Comparison of ENCODE assay signal across 25 cellular contexts in the genomic region with DNA sequence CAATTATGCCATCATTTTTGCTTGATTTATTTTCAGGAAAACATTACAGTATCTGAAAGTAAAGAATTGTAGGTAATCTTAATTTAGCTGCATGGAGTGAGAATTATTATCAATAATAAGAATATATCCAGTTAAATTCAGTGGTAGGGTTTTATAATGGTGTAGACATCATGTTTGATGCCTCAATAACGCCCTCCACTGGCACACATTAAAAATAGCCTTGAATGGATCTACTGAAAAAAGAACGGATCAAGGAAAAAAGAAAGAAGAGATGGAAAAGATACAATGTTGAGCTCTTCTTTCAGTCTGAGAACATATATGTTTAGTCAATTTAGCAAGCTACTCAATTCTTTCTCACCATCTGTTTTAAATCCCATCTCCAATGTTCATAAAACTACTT.
DNase-seq lines count a peak whose midpoint lies in the region; ATAC-seq, FAIRE-seq and TF ChIP-seq lines count a peak whose summit lies in the region.
"Had no signal": no experiment of that assay in that cellular context is flagged by ENCODE, and none has a peak within 500 bp of the region (broad histone marks: within the 10 kb centered on the region; RNA-seq: fewer than 3 reads in every experiment).

No MANE protein-coding gene starts in this region.

- H3F3A ChIP-seq in DOHH2 (ENCODE audit: control insufficient read depth, insufficient read depth), result no peaks in the 10 kb centered on the region
- H3F3A ChIP-seq in OCI-LY1 (ENCODE audit: insufficient read depth, low read length), result no peaks in the 10 kb centered on the region

- POLR2A ChIA-PET in A673 (lab: Charles Lee; ENCODE audit: low non-redundant PET), result no interaction called here

- H3K27me3 Mint-ChIP-seq in endodermal cell (ENCODE audit: insufficient read depth), result no peaks in the 10 kb centered on the region
- H3K27me3 Mint-ChIP-seq: CD4-positive, alpha-beta T cell; stimulated activated naive CD8-positive, alpha-beta T cell treated with anti-CD3 and anti-CD28 coated beads, Interleukin-15, amount 100 ng/mL, for 72 hours had no signal

- BruUV-seq in A673 (replicated peaks; lab: Mats Ljungman, UMichigan), result no TSS peak

- H3K4me1 Mint-ChIP-seq in endodermal cell, result peaks cover 29% of the 10 kb centered on the region
- H3K4me1 Mint-ChIP-seq: stimulated activated naive CD8-positive, alpha-beta T cell treated with anti-CD3 and anti-CD28 coated beads, Interleukin-15, amount 100 ng/mL, for 72 hours had no signal

- H3K27me3 ChIP-seq in A673 (replicated peaks; ENCODE audit: insufficient read depth, low read depth, low read length, poor library complexity) (no peaks in the 10 kb centered on the region), DOHH2 (ENCODE audit: control insufficient read depth, low read length) (no peaks in the 10 kb centered on the region), OCI-LY1 (ENCODE audit: insufficient read depth, low read length) (no peaks in the 10 kb centered on the region), endodermal cell (ENCODE audit: control insufficient read depth, insufficient read depth, low read length, poor library complexity, severe bottlenecking) (no peaks in the 10 kb centered on the region)
- H3K27me3 ChIP-seq: neutrophil, thyroid gland had no signal

- H3K4me3 ChIP-seq in A673 (ENCODE audit: low read depth, low read length, poor library complexity, severe bottlenecking), result no peak overlapping the region
- H3K4me3 ChIP-seq in DOHH2 (ENCODE audit: low read length), result no peak overlapping the region
- H3K4me3 ChIP-seq in OCI-LY1 (ENCODE audit: low read depth, low read length, poor library complexity, severe bottlenecking), result no peak overlapping the region
- H3K4me3 ChIP-seq in endodermal cell (ENCODE audit: low read length), result no peak overlapping the region
- H3K4me3 ChIP-seq in kidney (ENCODE audit: low read length in 2 of 2), result no peak overlapping the region
- H3K4me3 ChIP-seq: prostate gland, thyroid gland had no signal

- no peak for ATAC-seq in GM21529 (IDR thresholded peaks at IDR 0.05; ENCODE audit: unreplicated experiment)
- ATAC-seq: HepG2; stimulated activated naive CD8-positive, alpha-beta T cell treated with anti-CD3 and anti-CD28 coated beads, Interleukin-15, amount 100 ng/mL, for 72 hours had no signal

- intact Hi-C loops in A673 (cut with micrococcal nuclease; ENCODE audit: unreplicated experiment), result no loop called here
- intact Hi-C loops in kidney (cut with DNase I), result no loop called here

- H3K9me3 ChIP-seq in A673 (ENCODE audit: low read depth, low read length, poor library complexity, severe bottlenecking), result peaks cover 7% of the 10 kb centered on the region
- H3K9me3 ChIP-seq in DOHH2 (ENCODE audit: control insufficient read depth, insufficient read depth, low read length), result no peaks in the 10 kb centered on the region
- no peaks in the 10 kb centered on the region for H3K9me3 ChIP-seq in OCI-LY1 (ENCODE audit: low read length)
- peaks cover 6% of the 10 kb centered on the region for H3K9me3 ChIP-seq in endodermal cell (ENCODE audit: control insufficient read depth, low read length)
- H3K9me3 ChIP-seq in kidney (ENCODE audit: control insufficient read depth in 1 of 2, low read length in 2 of 2), result peaks cover 3 to 5% of the 10 kb centered on the region in 2 donors
- H3K9me3 ChIP-seq: prostate gland, thyroid gland had no signal

- no peak overlapping the region for H2AFZ ChIP-seq in OCI-LY1 (ENCODE audit: low read length)

- H3K9me2 ChIP-seq in DOHH2 (replicated peaks; ENCODE audit: control insufficient read depth, low read length), result no peaks in the 10 kb centered on the region
- H3K9me2 ChIP-seq in OCI-LY1 (ENCODE audit: low read depth, low read length), result no peaks in the 10 kb centered on the region

- H3K36me3 ChIP-seq in A673 (ENCODE audit: insufficient read depth, low read length, poor library complexity, severe bottlenecking) (no peaks in the 10 kb centered on the region), DOHH2 (ENCODE audit: control insufficient read depth, low read length) (no peaks in the 10 kb centered on the region), OCI-LY1 (ENCODE audit: insufficient read depth, low read length) (no peaks in the 10 kb centered on the region), endodermal cell (ENCODE audit: control insufficient read depth, insufficient read depth, low read length) (no peaks in the 10 kb centered on the region), kidney (ENCODE audit: control insufficient read depth in 1 of 2, insufficient read depth in 2 of 2, low read length in 2 of 2) (no peaks in the 10 kb centered on the region)
- H3K36me3 ChIP-seq: neutrophil, prostate gland, thyroid gland had no signal

- peaks cover 3% of the 10 kb centered on the region for H3K36me3 Mint-ChIP-seq in endodermal cell (ENCODE audit: low read depth)

- CTCF ChIA-PET in A673 (lab: Charles Lee), result no interaction called here

- H4K20me1 ChIP-seq in DOHH2 (ENCODE audit: control insufficient read depth, insufficient read depth, low read depth, low read length), result no peaks in the 10 kb centered on the region
- no peaks in the 10 kb centered on the region for H4K20me1 ChIP-seq in OCI-LY1 (ENCODE audit: insufficient read depth, low read length)

- no peak for FAIRE-seq in kidney (lab: Jason Lieb, UNC)
- FAIRE-seq: endothelial cell of umbilical vein, G401.6, HepG2, TTC549 had no signal

- WGBS in endodermal cell (ENCODE audit: insufficient coverage in 1 of 2, insufficient read length in 1 of 2), 2 experiments, result 28% methylated on average over 2 of the region's 2 CpGs; no CpG with 5 or more reads in 1 of the 2 experiments

- H3K27ac Mint-ChIP-seq in endodermal cell, result no peak overlapping the region
- H3K27ac Mint-ChIP-seq: CD4-positive, alpha-beta T cell; stimulated activated naive CD8-positive, alpha-beta T cell treated with anti-CD3 and anti-CD28 coated beads, Interleukin-15, amount 100 ng/mL, for 72 hours had no signal

- H3K4me3 Mint-ChIP-seq in endodermal cell, result no peak overlapping the region
- H3K4me3 Mint-ChIP-seq: CD4-positive, alpha-beta T cell; stimulated activated naive CD8-positive, alpha-beta T cell treated with anti-CD3 and anti-CD28 coated beads, Interleukin-15, amount 100 ng/mL, for 72 hours had no signal

- DNase-seq in A673 (ENCODE audit: low spot score) (no peak), endodermal cell (no peak), epidermal melanocyte (ENCODE audit: insufficient read length, low spot score) (no peak), kidney (no peak)
- DNase-seq: activated CD8-positive, alpha-beta memory T cell treated with anti-CD3 and anti-CD28 coated beads for 24 hours; activated gamma-delta T cell; activated T-cell treated with anti-CD3 and anti-CD28 coated beads, Interleukin-2, amount 50 U/mL, for 1 hour; CD4-positive, alpha-beta T cell; head of caudate nucleus; Kasumi-1; NCI-H1436; NCI-H2171; NCI-H524; OCI-M1; stimulated activated naive CD8-positive, alpha-beta T cell treated with anti-CD3 and anti-CD28 coated beads, Interleukin-15, amount 100 ng/mL, for 72 hours; thyroid gland had no signal

- peaks cover 7% of the 10 kb centered on the region for H3K9me3 Mint-ChIP-seq in endodermal cell

- TF ChIP-seq CTCF in A673 (conservative IDR thresholded peaks at IDR 0.05; ENCODE audit: low read depth, low read length) (peak; percentile 22; the same call in 1 of the 2 replicates), DOHH2 (IDR thresholded peaks at IDR 0.05; ENCODE audit: low read depth, low read length, poor library complexity, severe bottlenecking) (peak; percentile 28), OCI-LY1 (IDR thresholded peaks at IDR 0.05; ENCODE audit: low read length) (peak; percentile 51), endodermal cell (conservative IDR thresholded peaks at IDR 0.05) (peak; percentile 84), kidney (IDR thresholded peaks at IDR 0.05; ENCODE audit: borderline replicate concordance, extremely low read depth, insufficient read depth) (no peak)

- H3K27ac ChIP-seq in A673 (ENCODE audit: low read depth, low read length, poor library complexity, severe bottlenecking), result no peak overlapping the region
- no peak overlapping the region for H3K27ac ChIP-seq in DOHH2 (ENCODE audit: low read depth, low read length)
- no peak overlapping the region for H3K27ac ChIP-seq in OCI-LY1 (ENCODE audit: low read depth, low read length, poor library complexity, severe bottlenecking)
- H3K27ac ChIP-seq in endodermal cell (ENCODE audit: low read depth, low read length), result no peak overlapping the region
- H3K27ac ChIP-seq in kidney (ENCODE audit: low read depth in 2 of 2, low read length in 2 of 2), result no peak overlapping the region
- H3K27ac ChIP-seq: neutrophil, prostate gland, thyroid gland had no signal

- H3K4me2 ChIP-seq in DOHH2 (ENCODE audit: low read length) (no peak overlapping the region), OCI-LY1 (ENCODE audit: low read length) (no peak overlapping the region)

- H3K79me2 ChIP-seq in DOHH2 (ENCODE audit: control insufficient read depth, low read length), result no peaks in the 10 kb centered on the region
- no peaks in the 10 kb centered on the region for H3K79me2 ChIP-seq in OCI-LY1 (ENCODE audit: insufficient read depth, low read length)

- H3K4me1 ChIP-seq in A673 (ENCODE audit: insufficient read depth, low read length, poor library complexity, severe bottlenecking) (no peaks in the 10 kb centered on the region), DOHH2 (ENCODE audit: control insufficient read depth, low read length) (no peaks in the 10 kb centered on the region), OCI-LY1 (ENCODE audit: insufficient read depth, low read length, severe bottlenecking) (peaks cover 26% of the 10 kb centered on the region), endodermal cell (ENCODE audit: control insufficient read depth, insufficient read depth, low read length) (no peaks in the 10 kb centered on the region), kidney (ENCODE audit: control insufficient read depth in 1 of 2, insufficient read depth in 1 of 2, low read depth in 1 of 2, low read length in 2 of 2) (no peaks in the 10 kb centered on the region)
- H3K4me1 ChIP-seq: prostate gland, thyroid gland had no signal

- H3K9ac ChIP-seq in OCI-LY1 (ENCODE audit: low read length) (no peak overlapping the region), endodermal cell (ENCODE audit: extremely low read depth, low read length, poor library complexity, severe bottlenecking) (no peak overlapping the region), kidney (ENCODE audit: low read length in 2 of 2) (no peak overlapping the region)
